In genomic region chr6:96794980-96795379, GRCh38 we compare ENCODE assay signal across 17 cellular contexts. TPM values are rescaled to one million over a fixed set of nuclear protein-coding genes. Genes with fewer than 3 reads are reported as not detected.
DNase-seq lines count a peak whose midpoint lies in the region; ATAC-seq and TF ChIP-seq lines count a peak whose summit lies in the region.
"Had no signal": no experiment of that assay in that cellular context is flagged by ENCODE, and none has a peak within 500 bp of the region (broad histone marks: within the 10 kb centered on the region; RNA-seq: fewer than 3 reads in every experiment).

No MANE protein-coding gene starts in this region.

- WGBS in endodermal cell (ENCODE audit: insufficient coverage in 1 of 2, insufficient read length in 1 of 2), 2 experiments = 100% methylated on average over 1 of the region's 1 CpG; no CpG with 5 or more reads in 1 of the 2 experiments

- H3K27me3 ChIP-seq in endodermal cell (ENCODE audit: control insufficient read depth, insufficient read depth, low read length, poor library complexity, severe bottlenecking) = no peaks in the 10 kb centered on the region
- no peaks in the 10 kb centered on the region for H3K27me3 ChIP-seq in lower lobe of right lung (ENCODE audit: low read depth)
- no peaks in the 10 kb centered on the region for H3K27me3 ChIP-seq in CD8-positive, alpha-beta T cell (ENCODE audit: insufficient read depth, low read length)
- H3K27me3 ChIP-seq: gastrocnemius medialis, sigmoid colon, transverse colon had no signal

- peaks cover 10% of the 10 kb centered on the region for H3K4me1 ChIP-seq in endodermal cell (ENCODE audit: control insufficient read depth, insufficient read depth, low read length)
- no peaks in the 10 kb centered on the region for H3K4me1 ChIP-seq in lower lobe of right lung
- no peaks in the 10 kb centered on the region for H3K4me1 ChIP-seq in CD8-positive, alpha-beta T cell (ENCODE audit: insufficient read depth, low read length)
- H3K4me1 ChIP-seq: gastrocnemius medialis, sigmoid colon, transverse colon had no signal

- no peaks in the 10 kb centered on the region for H3K9me3 Mint-ChIP-seq in endodermal cell
- H3K9me3 Mint-ChIP-seq in CD8-positive, alpha-beta T cell = no peaks in the 10 kb centered on the region

- ATAC-seq in GM21619 (IDR thresholded peaks at IDR 0.05; ENCODE audit: unreplicated experiment) (peak; percentile 30), HG03342 (IDR thresholded peaks at IDR 0.05; ENCODE audit: unreplicated experiment) (peak; percentile 17), lower lobe of right lung (no peak), HG02588 (IDR thresholded peaks at IDR 0.05; ENCODE audit: unreplicated experiment) (no peak)
- ATAC-seq in CD8-positive, alpha-beta T cell = no peak
- ATAC-seq: gastrocnemius medialis had no signal

- peaks cover 7% of the 10 kb centered on the region for H3K4me1 Mint-ChIP-seq in endodermal cell
- no peaks in the 10 kb centered on the region for H3K4me1 Mint-ChIP-seq in CD8-positive, alpha-beta T cell (ENCODE audit: low read depth)
- H3K4me1 Mint-ChIP-seq: activated CD4-positive, alpha-beta memory T cell treated with anti-CD3 and anti-CD28 coated beads, Interleukin-2, amount 10 ng/mL, durations not matched to agents 7 days and 5 days had no signal

- peaks cover 7% of the 10 kb centered on the region for H3K36me3 Mint-ChIP-seq in endodermal cell (ENCODE audit: low read depth)
- H3K36me3 Mint-ChIP-seq in CD8-positive, alpha-beta T cell = no peaks in the 10 kb centered on the region

- no peaks in the 10 kb centered on the region for H3K9me3 ChIP-seq in endodermal cell (ENCODE audit: control insufficient read depth, low read length)
- no peaks in the 10 kb centered on the region for H3K9me3 ChIP-seq in lower lobe of right lung
- H3K9me3 ChIP-seq in CD8-positive, alpha-beta T cell (ENCODE audit: low read length) = no peaks in the 10 kb centered on the region
- H3K9me3 ChIP-seq: gastrocnemius medialis, sigmoid colon, transverse colon had no signal

- no peak overlapping the region for H3K27ac Mint-ChIP-seq in endodermal cell
- H3K27ac Mint-ChIP-seq in CD8-positive, alpha-beta T cell = no peak overlapping the region
- H3K27ac Mint-ChIP-seq: activated CD4-positive, alpha-beta memory T cell treated with anti-CD3 and anti-CD28 coated beads, Interleukin-2, amount 10 ng/mL, durations not matched to agents 7 days and 5 days; T-helper 1 cell treated with Interleukin-12 subunit alpha and Interleukin-12 subunit beta and Interleukin-4 antibody, amounts not matched to agents 30 μg/mL and 1 μg/mL, for 36 hours had no signal

- CTCF ChIA-PET in CD8-positive, alpha-beta T cell (lab: Charles Lee) = no interaction called here

- no peak overlapping the region for H3K9ac ChIP-seq in endodermal cell (ENCODE audit: extremely low read depth, low read length, poor library complexity, severe bottlenecking)
- H3K9ac ChIP-seq: KMS-11 had no signal

- H3K4me3 ChIP-seq in GM08714 (ENCODE audit: low read length) (peak overlapping the region; percentile 43; the same call in 1 of the 2 replicates), endodermal cell (ENCODE audit: low read length) (no peak overlapping the region), lower lobe of right lung (no peak overlapping the region)
- H3K4me3 ChIP-seq in CD8-positive, alpha-beta T cell (ENCODE audit: low read depth, low read length) = no peak overlapping the region
- H3K4me3 ChIP-seq: gastrocnemius medialis, sigmoid colon, transverse colon had no signal

- DNase-seq in endodermal cell (no peak), lower lobe of right lung (no peak), OCI-M1 (lab: John Stamatoyannopoulos, UW) (no peak)
- no peak for DNase-seq in CD8-positive, alpha-beta T cell
- DNase-seq: activated CD4-positive, alpha-beta memory T cell treated with anti-CD3 and anti-CD28 coated beads, Interleukin-2, amount 10 ng/mL, durations not matched to agents 7 days and 5 days; activated naive CD4-positive, alpha-beta T cell; gastrocnemius medialis; islet precursor cell; NCI-H2107; sigmoid colon; transverse colon had no signal

- H3K36me3 ChIP-seq in endodermal cell (ENCODE audit: control insufficient read depth, insufficient read depth, low read length) (peaks cover 4% of the 10 kb centered on the region), lower lobe of right lung (no peaks in the 10 kb centered on the region)
- H3K36me3 ChIP-seq in CD8-positive, alpha-beta T cell (ENCODE audit: insufficient read depth, low read length) = no peaks in the 10 kb centered on the region
- H3K36me3 ChIP-seq: gastrocnemius medialis, sigmoid colon, transverse colon had no signal

- TF ChIP-seq CTCF in endodermal cell (conservative IDR thresholded peaks at IDR 0.05) (no peak), lower lobe of right lung (IDR thresholded peaks at IDR 0.05) (no peak)
- no peak for TF ChIP-seq CTCF in CD8-positive, alpha-beta T cell (IDR thresholded peaks at IDR 0.05)

- H3K4me3 Mint-ChIP-seq in endodermal cell = no peak overlapping the region
- H3K4me3 Mint-ChIP-seq in CD8-positive, alpha-beta T cell = no peak overlapping the region
- H3K4me3 Mint-ChIP-seq: activated CD4-positive, alpha-beta memory T cell treated with anti-CD3 and anti-CD28 coated beads, Interleukin-2, amount 10 ng/mL, durations not matched to agents 7 days and 5 days; T-helper 1 cell treated with Interleukin-12 subunit alpha and Interleukin-12 subunit beta and Interleukin-4 antibody, amounts not matched to agents 30 μg/mL and 1 μg/mL, for 36 hours had no signal

- no peaks in the 10 kb centered on the region for H3K27me3 Mint-ChIP-seq in endodermal cell (ENCODE audit: insufficient read depth)
- no peaks in the 10 kb centered on the region for H3K27me3 Mint-ChIP-seq in CD8-positive, alpha-beta T cell (ENCODE audit: low read depth)
- H3K27me3 Mint-ChIP-seq: activated CD4-positive, alpha-beta memory T cell treated with anti-CD3 and anti-CD28 coated beads, Interleukin-2, amount 10 ng/mL, durations not matched to agents 7 days and 5 days had no signal

- POLR2A ChIA-PET in CD8-positive, alpha-beta T cell (lab: Charles Lee) = interaction anchor here (1.5 kb wide), 1 partner anchor 11 kb away, joined by 5 read pairs; no protein-coding TSS in a partner anchor

- intact Hi-C loops in lower lobe of right lung (cut with DNase I) = no loop called here
- intact Hi-C loops in CD8-positive, alpha-beta T cell (cut with DNase I, micrococcal nuclease) = no loop called here

- H3K27ac ChIP-seq in endodermal cell (ENCODE audit: low read depth, low read length) (peak overlapping the region; percentile 37), lower lobe of right lung (no peak overlapping the region)
- no peak overlapping the region for H3K27ac ChIP-seq in CD8-positive, alpha-beta T cell (ENCODE audit: low read depth, low read length)
- H3K27ac ChIP-seq: gastrocnemius medialis, KMS-11, sigmoid colon, transverse colon had no signal

RNA-seq across cellular contexts. Expression of gene GPR63, which starts 42.3 kb away (rescaled TPM):
- total RNA-seq in endodermal cell (1 to 10 TPM; 4.8 to 8.5 TPM), lower lobe of right lung (0.71 TPM)
- polyA plus RNA-seq in endodermal cell (2013, experiment 1 of 2) = 5.5 TPM
- 4.8 TPM for polyA plus RNA-seq in endodermal cell (2013, experiment 2 of 2)
- total RNA-seq in CD8-positive, alpha-beta T cell = not detected

Comparison
In these comparisons a context has a peak if more than half of its experiments do, and no peak if none do; other contexts are left out.
1. ATAC-seq: peak in GM21619 (single experiment) and HG03342 (single experiment); none in lower lobe of right lung (0 of 2), HG02588 (single experiment) and CD8-positive, alpha-beta T cell (single experiment).